ENCODE assay signal across 1 cellular context in the genomic region with DNA sequence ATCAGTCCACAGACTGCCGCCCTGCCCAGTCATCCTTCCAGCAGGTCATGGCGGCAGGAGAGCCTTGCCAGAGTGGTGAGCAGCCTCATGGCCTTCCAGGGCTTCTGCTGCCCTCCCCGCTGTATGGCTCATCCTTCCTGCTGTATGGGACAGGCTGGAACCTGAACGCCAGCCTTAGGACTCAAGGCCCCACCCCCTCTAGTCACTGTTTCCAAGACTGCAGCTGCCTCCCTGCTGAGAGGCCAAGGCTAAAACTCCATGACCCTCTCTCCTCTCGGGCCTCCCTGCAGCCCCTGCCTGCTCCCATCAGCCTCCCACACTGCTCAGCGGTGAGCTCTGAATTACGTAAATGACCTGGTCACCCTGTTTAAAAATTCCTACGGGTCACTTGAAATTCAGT.
TF ChIP-seq lines count a peak whose summit lies in the region.

No MANE protein-coding gene starts in this region.

TF ChIP-seq in H1, 55 proteins besides CTCF, POLR2A, EP300 and RAD21:
- no peak for TF ChIP-seq BRCA1 (IDR thresholded peaks at IDR 0.05; ENCODE audit: low read depth, low read length)
- TF ChIP-seq KDM4A (IDR thresholded peaks at IDR 0.05; ENCODE audit: low read depth, low read length, severe bottlenecking) = no peak
- TF ChIP-seq E2F6 (IDR thresholded peaks at IDR 0.05) = no peak
- TF ChIP-seq KDM1A (IDR thresholded peaks at IDR 0.05; ENCODE audit: borderline replicate concordance, low read length) = no peak
- no peak for TF ChIP-seq TAF1 (IDR thresholded peaks at IDR 0.05; ENCODE audit: low read depth, low read length)
- TF ChIP-seq USF2 (IDR thresholded peaks at IDR 0.05; ENCODE audit: low read length) = no peak
- TF ChIP-seq POU5F1 (IDR thresholded peaks at IDR 0.05; ENCODE audit: low read depth, low read length) = no peak
- no peak for TF ChIP-seq KDM5A (IDR thresholded peaks at IDR 0.05; ENCODE audit: low read length)
- no peak for TF ChIP-seq RFX5 (IDR thresholded peaks at IDR 0.05; ENCODE audit: borderline replicate concordance, low read depth, low read length)
- TF ChIP-seq SRF (IDR thresholded peaks at IDR 0.05; ENCODE audit: low read depth, low read length) = no peak
- TF ChIP-seq SP4 (IDR thresholded peaks at IDR 0.05; ENCODE audit: low read length) = no peak
- no peak for TF ChIP-seq RNF2 (IDR thresholded peaks at IDR 0.05; ENCODE audit: borderline replicate concordance, low read depth, low read length, missing control alignments, poor library complexity, severe bottlenecking)
- TF ChIP-seq TBP (IDR thresholded peaks at IDR 0.05; ENCODE audit: low read depth, low read length) = no peak
- TF ChIP-seq HDAC2 (IDR thresholded peaks at IDR 0.05; ENCODE audit: borderline replicate concordance in 1 of 2, low read depth in 2 of 2, low read length in 2 of 2) = no peak
- no peak for TF ChIP-seq JUN (IDR thresholded peaks at IDR 0.05; ENCODE audit: low read depth, low read length)
- TF ChIP-seq POLR2AphosphoS5 (IDR thresholded peaks at IDR 0.05; ENCODE audit: low read depth, low read length) = no peak
